8 cellular contexts compared by ENCODE assay signal in genomic region chr4:147732516-147733193, GRCh38. TPM values are rescaled to one million over a fixed set of nuclear protein-coding genes. Genes with fewer than 3 reads are reported as not detected.
DNase-seq lines count a peak whose midpoint lies in the region; ATAC-seq and TF ChIP-seq lines count a peak whose summit lies in the region.

No MANE protein-coding gene starts in this region.

- no peaks in the 10 kb centered on the region for H3K36me3 ChIP-seq in A673 (ENCODE audit: insufficient read depth, low read length, poor library complexity, severe bottlenecking)
- H3K36me3 ChIP-seq in SJCRH30, result no peaks in the 10 kb centered on the region
- no peaks in the 10 kb centered on the region for H3K36me3 ChIP-seq in effector memory CD4-positive, alpha-beta T cell (ENCODE audit: control insufficient read depth, insufficient read depth, low read length)
- H3K36me3 ChIP-seq in mesendoderm (ENCODE audit: control insufficient read depth, insufficient read depth, low read length), result no peaks in the 10 kb centered on the region
- H3K36me3 ChIP-seq in transverse colon, result no peaks in the 10 kb centered on the region

- peak; percentile 34 for ATAC-seq in HG03025 (IDR thresholded peaks at IDR 0.05; ENCODE audit: low FRiP score, unreplicated experiment)

- peak overlapping the region; percentile 76 for H3K4me2 ChIP-seq in mesendoderm (ENCODE audit: low read length)

- TF ChIP-seq CTCF in A673 (conservative IDR thresholded peaks at IDR 0.05; ENCODE audit: low read depth, low read length), result no peak
- no peak for TF ChIP-seq CTCF in GM13977 (IDR thresholded peaks at IDR 0.05; ENCODE audit: extremely low read depth, insufficient read depth, missing control alignments)
- TF ChIP-seq CTCF in transverse colon (IDR thresholded peaks at IDR 0.05), result no peak

- H3K4me1 ChIP-seq in A673 (ENCODE audit: insufficient read depth, low read length, poor library complexity, severe bottlenecking) (peaks cover 21% of the 10 kb centered on the region), SJCRH30 (peaks cover 2% of the 10 kb centered on the region; the same call in 1 of the 2 replicates), mesendoderm (ENCODE audit: control insufficient read depth, low read depth, low read length) (no peaks in the 10 kb centered on the region), transverse colon (peaks cover 5 to 48% (median 6%) of the 10 kb centered on the region in 4 donors)
- peaks cover 17% of the 10 kb centered on the region for H3K4me1 ChIP-seq in effector memory CD4-positive, alpha-beta T cell (ENCODE audit: control insufficient read depth, insufficient read depth, low read length, poor library complexity, severe bottlenecking)

- H4K8ac ChIP-seq in mesendoderm (ENCODE audit: low read depth, low read length), result no peak overlapping the region

- H3K23ac ChIP-seq in mesendoderm (ENCODE audit: low read length), result peak overlapping the region; percentile 29

- no peaks in the 10 kb centered on the region for H3K79me2 ChIP-seq in mesendoderm (ENCODE audit: control insufficient read depth, insufficient read depth, low read length)

- no CpG with 5 or more reads among the region's 36 CpGs for WGBS in mesendoderm (ENCODE audit: extremely low coverage, insufficient coverage, low lambda C conversion rate)
- 2 to 7% methylated on average over 5 to 36 of the region's 36 CpGs for WGBS in transverse colon (ENCODE audit: low coverage in 1 of 2), 2 donors

- in situ Hi-C loops in GM13977 (cut with MboI; ENCODE audit: low pct_unique_long_range_greater_than_20kb, low sequenced_read_pairs, unreplicated experiment) (no loop called here), transverse colon (cut with MboI; ENCODE audit: low pct_ligation_motif_present in 1 of 4, low pct_unique_long_range_greater_than_20kb in 1 of 4, low sequenced_read_pairs in 3 of 4) (no loop called here)

- POLR2A ChIA-PET in A673 (lab: Charles Lee; ENCODE audit: low non-redundant PET), result no interaction called here

- H3K18ac ChIP-seq in mesendoderm (ENCODE audit: low read length), result peak overlapping the region; percentile 99

- no TSS peak for BruUV-seq in A673 (replicated peaks; lab: Mats Ljungman, UMichigan)

- H2AK5ac ChIP-seq in mesendoderm (ENCODE audit: low read length), result no peak overlapping the region

- H2BK5ac ChIP-seq in mesendoderm (ENCODE audit: low read length), result no peak overlapping the region

- peak overlapping the region; percentile 89 for H3K56ac ChIP-seq in mesendoderm (ENCODE audit: low read length)

- H3K9me3 ChIP-seq in A673 (ENCODE audit: low read depth, low read length, poor library complexity, severe bottlenecking), result no peaks in the 10 kb centered on the region
- H3K9me3 ChIP-seq in SJCRH30 (replicated peaks), result no peaks in the 10 kb centered on the region
- H3K9me3 ChIP-seq in effector memory CD4-positive, alpha-beta T cell (ENCODE audit: control insufficient read depth, low read length), result no peaks in the 10 kb centered on the region
- no peaks in the 10 kb centered on the region for H3K9me3 ChIP-seq in transverse colon

- DNase-seq in A673 (ENCODE audit: low spot score) (peak; percentile 47), GM13977 (ENCODE audit: low spot score) (peak; percentile 36), SJCRH30 (peak; percentile 57 to 67), mesendoderm (peak; percentile 71), transverse colon (peak; percentile 11), HCEC 1CT (no peak)
- no peak for DNase-seq in effector memory CD4-positive, alpha-beta T cell

- CTCF ChIA-PET in A673 (lab: Charles Lee), result interaction anchor here (0.9 to 1.6 kb wide), 2 partner anchors 40 to 134 kb away, joined by 3 to 9 read pairs; no protein-coding TSS in a partner anchor

- no peak overlapping the region for H2BK120ac ChIP-seq in mesendoderm (ENCODE audit: low read depth, low read length)

- H4K5ac ChIP-seq in mesendoderm (ENCODE audit: low read length), result no peak overlapping the region

- no peak for TF ChIP-seq POLR2A in transverse colon (IDR thresholded peaks at IDR 0.05)

- peak overlapping the region; percentile 70 for H3K9ac ChIP-seq in mesendoderm (ENCODE audit: low read length)

- TF ChIP-seq EP300 in transverse colon (IDR thresholded peaks at IDR 0.05; ENCODE audit: low read depth), result no peak

- H3K4me3 ChIP-seq in A673 (ENCODE audit: low read depth, low read length, poor library complexity, severe bottlenecking) (peak overlapping the region; percentile 70), SJCRH30 (peak overlapping the region; percentile 95), mesendoderm (ENCODE audit: low read length) (peak overlapping the region; percentile 52), transverse colon (peak overlapping the region; percentile 56 to 81 (median 70))
- peak overlapping the region; percentile 87 for H3K4me3 ChIP-seq in effector memory CD4-positive, alpha-beta T cell (ENCODE audit: insufficient read depth, low read depth, low read length, poor library complexity, severe bottlenecking)

- H3K4ac ChIP-seq in mesendoderm (ENCODE audit: low read depth, low read length), result peak overlapping the region; percentile 73

- no peak overlapping the region for H2BK15ac ChIP-seq in mesendoderm (replicated peaks; ENCODE audit: low read depth)

- H3K27ac ChIP-seq in A673 (ENCODE audit: low read depth, low read length, poor library complexity, severe bottlenecking), result peak overlapping the region; percentile 60
- peak overlapping the region; percentile 91 for H3K27ac ChIP-seq in SJCRH30
- H3K27ac ChIP-seq in effector memory CD4-positive, alpha-beta T cell (ENCODE audit: insufficient read depth, low read length, poor library complexity, severe bottlenecking), result peak overlapping the region; percentile 81
- H3K27ac ChIP-seq in mesendoderm (ENCODE audit: low read depth, low read length), result peak overlapping the region; percentile 87
- H3K27ac ChIP-seq in transverse colon, result peak overlapping the region; percentile 85 to 94 (median 92)

- peaks cover 16% of the 10 kb centered on the region for H3K27me3 ChIP-seq in A673 (replicated peaks; ENCODE audit: insufficient read depth, low read depth, low read length, poor library complexity)
- no peaks in the 10 kb centered on the region for H3K27me3 ChIP-seq in SJCRH30
- no peaks in the 10 kb centered on the region for H3K27me3 ChIP-seq in effector memory CD4-positive, alpha-beta T cell (replicated peaks; ENCODE audit: control insufficient read depth, insufficient read depth, low read length, poor library complexity, severe bottlenecking)
- H3K27me3 ChIP-seq in mesendoderm (ENCODE audit: insufficient read depth, low read length, poor library complexity), result no peaks in the 10 kb centered on the region
- H3K27me3 ChIP-seq in transverse colon, result peaks cover 40% of the 10 kb centered on the region

- no peaks in the 10 kb centered on the region for H3K79me1 ChIP-seq in mesendoderm (ENCODE audit: low read length)

- intact Hi-C loops in A673 (cut with micrococcal nuclease; ENCODE audit: unreplicated experiment), result no loop called here
- intact Hi-C loops in transverse colon (cut with DNase I; ENCODE audit: low total_unique reads), result loop anchor here (10.0 kb wide), 1 partner anchor 132 kb away; no protein-coding TSS in a partner anchor

RNA-seq across cellular contexts. Expression of gene ARHGAP10, which starts 0.8 kb away (rescaled TPM):
- 4.3 and 4.8 TPM in 2 replicates for total RNA-seq in A673 (2021)
- total RNA-seq in SJCRH30 (2014; rRNA removed; shearing (Covaris generic)), result 19.9 and 25.0 TPM in 2 replicates
- polyA plus RNA-seq in mesendoderm (2013, experiment 1 of 2), result 12.9 TPM
- 13.3 TPM for polyA plus RNA-seq in mesendoderm (2013, experiment 2 of 2)
- 10 to 100 TPM; 14.7 to 27.3 (median 22.9) TPM for total RNA-seq in transverse colon

RNA-seq across cellular contexts. Expression of gene PRMT9, which starts 48.7 kb away (rescaled TPM):
- total RNA-seq in A673 (2021) (11.2 and 13.1 TPM in 2 replicates), transverse colon (10 to 100 TPM in 1 of 4 donors, 1 to 10 TPM in 2, under 1 TPM in 1; 0.60 to 17.1 (median 4.8) TPM)
- total RNA-seq in SJCRH30 (2014; rRNA removed; shearing (Covaris generic)), result 12.1 and 13.1 TPM in 2 replicates
- 4.7 TPM for polyA plus RNA-seq in mesendoderm (2013, experiment 1 of 2)
- 4.8 TPM for polyA plus RNA-seq in mesendoderm (2013, experiment 2 of 2)

Comparison
In these comparisons a context has a peak if more than half of its experiments do, and no peak if none do; other contexts are left out.
1. DNase-seq: peak in A673 (single experiment), GM13977 (single experiment), SJCRH30 (2 of 2), mesendoderm (single experiment) and transverse colon (single experiment); none in effector memory CD4-positive, alpha-beta T cell (0 of 3) and HCEC 1CT (single experiment).
2. Peak in every context shown above with its lines, with median percentiles within 50 percentile points of each other: H3K27ac ChIP-seq and H3K4me3 ChIP-seq.